Comparison of ENCODE assay signal across 1 cellular context in genomic region chrX:130121505-130121800, GRCh38.
TF ChIP-seq lines count a peak whose summit lies in the region.

No MANE protein-coding gene starts in this region.

TF ChIP-seq in endothelial cell of umbilical vein, 7 proteins besides CTCF, POLR2A, EP300 and RAD21 (continued from another document):
- TF ChIP-seq EZH2 (IDR thresholded peaks at IDR 0.05; ENCODE audit: borderline replicate concordance, low read depth, low read length, severe bottlenecking), result no peak
- TF ChIP-seq POLR2AphosphoS5 (IDR thresholded peaks at IDR 0.05; ENCODE audit: insufficient read depth, low read depth, low read length), result no peak
- no peak for TF ChIP-seq MAX (IDR thresholded peaks at IDR 0.05; ENCODE audit: insufficient read depth, insufficient read length)
- no peak for TF ChIP-seq FOS (IDR thresholded peaks at IDR 0.05; ENCODE audit: borderline replicate concordance, insufficient read depth, low read length)
- TF ChIP-seq JUN (IDR thresholded peaks at IDR 0.05; ENCODE audit: borderline replicate concordance, insufficient read depth, insufficient read length, low read depth), result no peak
